29 cellular contexts compared by ENCODE assay signal in genomic region chr7:107479303-107479702, GRCh38. TPM values are rescaled to one million over a fixed set of nuclear protein-coding genes. Genes with fewer than 3 reads are reported as not detected.
"Had no signal": no experiment of that assay in that cellular context is flagged by ENCODE, and none has a peak within 500 bp of the region (broad histone marks: within the 10 kb centered on the region; RNA-seq: fewer than 3 reads in every experiment).

No MANE protein-coding gene starts in this region.

- H3K9me3 Mint-ChIP-seq: activated B cell treated with CpG ODN at 0.5 μM for 24 hours; activated naive CD8-positive, alpha-beta T cell treated with anti-CD3 and anti-CD28 coated beads for 36 hours; activated T-cell treated with anti-CD3 and anti-CD28 coated beads, Interleukin-2, amount 50 U/mL, for 4 hours; naive B cell; neural progenitor cell; type B pancreatic cell had no signal

- DNase-seq: activated B cell treated with CpG ODN at 0.5 μM for 24 hours; activated CD4-positive, alpha-beta T cell treated with anti-CD3 and anti-CD28 coated beads for 36 hours; activated CD4-positive, alpha-beta T cell treated with anti-CD3 and anti-CD28 coated beads, Interleukin-2, amount 50 U/mL, for 4 hours; activated CD8-positive, alpha-beta memory T cell treated with anti-CD3 and anti-CD28 coated beads, Interleukin-2, amount 50 U/mL, for 48 hours; activated naive CD4-positive, alpha-beta T cell treated with Interleukin-2 at 50 U/mL for 16 hours; activated naive CD8-positive, alpha-beta T cell treated with anti-CD3 and anti-CD28 coated beads for 36 hours; activated T-cell treated with anti-CD3 and anti-CD28 coated beads, Interleukin-2, amount 50 U/mL, for 4 hours; cerebellar nuclear complex; esophagus squamous epithelium; gastrocnemius medialis; head of caudate nucleus; left colon; naive B cell; posterior cingulate gyrus; stimulated activated CD4-positive, alpha-beta T cell treated with anti-CD3 and anti-CD28 coated beads, Interleukin-2, amount 100 ng/mL, for 48 hours; stimulated activated naive CD4-positive, alpha-beta T cell; T1000 had no signal

- H3K27ac Mint-ChIP-seq: activated B cell treated with CpG ODN at 0.5 μM for 24 hours; activated CD4-positive, alpha-beta T cell treated with anti-CD3 and anti-CD28 coated beads for 36 hours; activated naive CD8-positive, alpha-beta T cell treated with anti-CD3 and anti-CD28 coated beads for 36 hours; neural progenitor cell; type B pancreatic cell had no signal

- ATAC-seq: activated CD4-positive, alpha-beta T cell treated with anti-CD3 and anti-CD28 coated beads for 36 hours; activated T-cell treated with anti-CD3 and anti-CD28 coated beads, Interleukin-2, amount 50 U/mL, for 4 hours; gastrocnemius medialis; left colon had no signal

- H3K9me3 ChIP-seq: esophagus squamous epithelium, gastrocnemius medialis, thoracic aorta had no signal

- H3K27me3 Mint-ChIP-seq: activated B cell treated with CpG ODN at 0.5 μM for 24 hours; activated CD4-positive, alpha-beta T cell treated with anti-CD3 and anti-CD28 coated beads for 36 hours; activated naive CD8-positive, alpha-beta T cell treated with anti-CD3 and anti-CD28 coated beads for 36 hours; naive B cell; type B pancreatic cell had no signal

- H3K4me3 ChIP-seq: coronary artery, esophagus squamous epithelium, gastrocnemius medialis, lung, neural progenitor cell, thoracic aorta had no signal

- H3K27me3 ChIP-seq: esophagus squamous epithelium, gastrocnemius medialis, neural progenitor cell had no signal

- H3K4me1 ChIP-seq: esophagus squamous epithelium, neural progenitor cell had no signal

- H3K27ac ChIP-seq: coronary artery, esophagus squamous epithelium, gastrocnemius medialis, neural progenitor cell, thoracic aorta had no signal

- H3K4me3 Mint-ChIP-seq: activated B cell treated with CpG ODN at 0.5 μM for 24 hours; activated CD4-positive, alpha-beta T cell treated with anti-CD3 and anti-CD28 coated beads for 36 hours; activated naive CD8-positive, alpha-beta T cell treated with anti-CD3 and anti-CD28 coated beads for 36 hours; activated T-cell treated with anti-CD3 and anti-CD28 coated beads, Interleukin-2, amount 50 U/mL, for 4 hours; naive B cell; neural progenitor cell; type B pancreatic cell had no signal

- H3K36me3 Mint-ChIP-seq: naive B cell, neural progenitor cell, type B pancreatic cell had no signal

- H3K36me3 ChIP-seq: esophagus squamous epithelium, gastrocnemius medialis, neural progenitor cell, thoracic aorta had no signal

RNA-seq across cellular contexts. Expression of gene GPR22, which starts 9.4 kb away (rescaled TPM):
- total RNA-seq: activated B cell treated with CpG ODN at 0.5 μM for 24 hours; activated CD4-positive, alpha-beta T cell treated with anti-CD3 and anti-CD28 coated beads for 36 hours; activated CD8-positive, alpha-beta memory T cell treated with anti-CD3 and anti-CD28 coated beads for 36 hours; activated naive CD8-positive, alpha-beta T cell treated with anti-CD3 and anti-CD28 coated beads for 36 hours; activated T-cell treated with anti-CD3 and anti-CD28 coated beads, Interleukin-2, amount 50 U/mL, for 4 hours; astrocyte; esophagus squamous epithelium; gastrocnemius medialis; left colon; lung; mesenteric fat pad; mucosa of gallbladder; omental fat pad; T-helper 1 cell treated with Interleukin-12 subunit alpha and Interleukin-12 subunit beta and Interleukin-4 antibody, amounts not matched to agents 30 ng/mL and 1 ng/mL, for 36 hours; thoracic aorta had no signal
- polyA plus RNA-seq: keratinocyte, lung had no signal
